20 cellular contexts compared by ENCODE assay signal in genomic region chr11:65536412-65537295, GRCh38. TPM values are rescaled to one million over a fixed set of nuclear protein-coding genes. Genes with fewer than 3 reads are reported as not detected.
DNase-seq lines count a peak whose midpoint lies in the region; ATAC-seq, FAIRE-seq and TF ChIP-seq lines count a peak whose summit lies in the region.
"Had no signal": no experiment of that assay in that cellular context is flagged by ENCODE, and none has a peak within 500 bp of the region (broad histone marks: within the 10 kb centered on the region; RNA-seq: fewer than 3 reads in every experiment).

No MANE protein-coding gene starts in this region.

- no peak overlapping the region for H3K4me3 Mint-ChIP-seq in activated naive CD8-positive, alpha-beta T cell treated with anti-CD3 and anti-CD28 coated beads for 36 hours

- no peak overlapping the region for H2AFZ ChIP-seq in osteoblast (ENCODE audit: low read length)

- no peaks in the 10 kb centered on the region for H3K27me3 Mint-ChIP-seq in activated naive CD8-positive, alpha-beta T cell treated with anti-CD3 and anti-CD28 coated beads for 36 hours

- peaks cover 37 to 57% (median 42%) of the 10 kb centered on the region in 10 experiments for H3K4me1 ChIP-seq in BLaER1 treated with 17β-estradiol and CSF1 and Interleukin-3, amounts not matched to agents 10 nM and 100 nM
- peaks cover 9% of the 10 kb centered on the region for H3K4me1 ChIP-seq in osteoblast (ENCODE audit: insufficient read depth, low read length)

- peak overlapping the region; percentile 7 for H3K27ac Mint-ChIP-seq in activated naive CD8-positive, alpha-beta T cell treated with anti-CD3 and anti-CD28 coated beads for 36 hours
- H3K27ac Mint-ChIP-seq: nephron progenitor cell had no signal

- no peak for TF ChIP-seq CTCF in osteoblast (IDR thresholded peaks at IDR 0.05; ENCODE audit: extremely low read depth, low read depth, low read length)

- TF ChIP-seq POLR2A in GM12892 (IDR thresholded peaks at IDR 0.05; ENCODE audit: low read depth, low read length): 0 out of 2 replicates have a peak, but pooled peaks have one; percentile 10

- H3K4me2 ChIP-seq in BLaER1 treated with 17β-estradiol and CSF1 and Interleukin-3, amounts not matched to agents 10 nM and 100 nM: peak overlapping the region in 6 of 11 experiments; percentile 12 to 99 (median 56); a peak in 8 of 22 replicates
- H3K4me2 ChIP-seq in osteoblast (ENCODE audit: insufficient read depth, low read length): no peak overlapping the region

- no peak for FAIRE-seq in GM12892 (lab: Jason Lieb, UNC)
- FAIRE-seq: astrocyte had no signal

- H3K9me3 ChIP-seq in BLaER1 treated with 17β-estradiol and CSF1 and Interleukin-3, amounts not matched to agents 10 nM and 100 nM (replicated peaks in 1 of 11): no peaks in the 10 kb centered on the region
- no peaks in the 10 kb centered on the region for H3K9me3 ChIP-seq in osteoblast (ENCODE audit: low read depth, low read length)
- H3K9me3 ChIP-seq: mucosa of descending colon, testis, vagina had no signal

- H3K9me3 Mint-ChIP-seq in activated naive CD8-positive, alpha-beta T cell treated with anti-CD3 and anti-CD28 coated beads for 36 hours: no peaks in the 10 kb centered on the region
- H3K9me3 Mint-ChIP-seq: nephron progenitor cell had no signal

- H3K27me3 ChIP-seq in BLaER1 treated with 17β-estradiol and CSF1 and Interleukin-3, amounts not matched to agents 10 nM and 100 nM: no peaks in the 10 kb centered on the region
- H3K27me3 ChIP-seq in osteoblast (ENCODE audit: insufficient read depth, low read length): no peaks in the 10 kb centered on the region
- H3K27me3 ChIP-seq: testis, vagina had no signal

- ATAC-seq in GM19035 (IDR thresholded peaks at IDR 0.05; ENCODE audit: unreplicated experiment): no peak
- ATAC-seq: left ventricle myocardium superior, mucosa of descending colon had no signal

- no peak for DNase-seq in GM12892 (ENCODE audit: insufficient read length)
- no peak for DNase-seq in activated naive CD8-positive, alpha-beta T cell treated with anti-CD3 and anti-CD28 coated beads for 36 hours
- peak; percentile 88 for DNase-seq in osteoblast (ENCODE audit: insufficient read length, low spot score, missing footprints)
- DNase-seq in mesenteric fat pad (ENCODE audit: low spot score): no peak
- DNase-seq in SIG-M5 treated with dmso at 0.1 percent for 504 hours (lab: John Stamatoyannopoulos, UW; ENCODE audit: unreplicated experiment): no peak
- DNase-seq: activated CD4-positive, alpha-beta T cell treated with anti-CD3 and anti-CD28 coated beads, Interleukin-2, amount 50 U/mL, for 1 hour; activated CD8-positive, alpha-beta memory T cell treated with anti-CD3 and anti-CD28 coated beads, Interleukin-2, amount 50 U/mL, for 4 hours; COR-L47; erythroblast; mucosa of descending colon; NCI-H1105 treated with DMSO at 0.1 percent for 48 hours; NCI-H2081; nephron progenitor cell; T-helper 2 cell; testis had no signal

- H3K79me2 ChIP-seq in osteoblast (ENCODE audit: insufficient read depth, low read length): peaks cover 2% of the 10 kb centered on the region

- no peak overlapping the region for H3K4me3 ChIP-seq in BLaER1 treated with 17β-estradiol and CSF1 and Interleukin-3, amounts not matched to agents 10 nM and 100 nM
- H3K4me3 ChIP-seq in osteoblast (ENCODE audit: insufficient read depth, low read length): no peak overlapping the region
- H3K4me3 ChIP-seq: mucosa of descending colon, testis, vagina had no signal

- H3K27ac ChIP-seq in BLaER1 treated with 17β-estradiol and CSF1 and Interleukin-3, amounts not matched to agents 10 nM and 100 nM: peak overlapping the region in 3 of 11 experiments; percentile 25 to 34 (median 32); a peak in 6 of 22 replicates
- no peak overlapping the region for H3K27ac ChIP-seq in osteoblast (ENCODE audit: low read depth, low read length)
- H3K27ac ChIP-seq: testis, vagina had no signal

- peak overlapping the region in 8 of 11 experiments; percentile 2 to 54 (median 43); a peak in 11 of 22 replicates for H3K9ac ChIP-seq in BLaER1 treated with 17β-estradiol and CSF1 and Interleukin-3, amounts not matched to agents 10 nM and 100 nM

- H3K36me3 ChIP-seq in BLaER1 treated with 17β-estradiol and CSF1 and Interleukin-3, amounts not matched to agents 10 nM and 100 nM: peaks cover 47 to 78% (median 71%) of the 10 kb centered on the region in 11 experiments
- peaks cover 67% of the 10 kb centered on the region for H3K36me3 ChIP-seq in osteoblast (ENCODE audit: insufficient read depth, low read length)

- H3K4me1 Mint-ChIP-seq in activated naive CD8-positive, alpha-beta T cell treated with anti-CD3 and anti-CD28 coated beads for 36 hours: peaks cover 3% of the 10 kb centered on the region

- H3K36me3 Mint-ChIP-seq in activated naive CD8-positive, alpha-beta T cell treated with anti-CD3 and anti-CD28 coated beads for 36 hours: peaks cover 3% of the 10 kb centered on the region

- H4K20me1 ChIP-seq in BLaER1 treated with 17β-estradiol and CSF1 and Interleukin-3, amounts not matched to agents 10 nM and 100 nM: peaks cover 0 to 67% (median 24%) of the 10 kb centered on the region in 11 experiments; a peak in 17 of 22 replicates
- H4K20me1 ChIP-seq in osteoblast (ENCODE audit: insufficient read depth, low read length): peaks cover 36% of the 10 kb centered on the region

RNA-seq across cellular contexts. Expression of gene SCYL1, which starts 11.8 kb away (rescaled TPM):
- polyA plus RNA-seq in GM12892 (2012; ENCODE audit: missing spikeins): 24.6 TPM
- total RNA-seq in activated naive CD8-positive, alpha-beta T cell treated with anti-CD3 and anti-CD28 coated beads for 36 hours: 10 to 100 TPM; 70.5 to 80.3 TPM
- 109 and 115 TPM in 2 replicates for total RNA-seq in osteoblast
- 87.0 TPM for total RNA-seq in mesenteric fat pad

RNA-seq across cellular contexts. Expression of gene LTBP3, which starts 21.5 kb away (rescaled TPM):
- 3.7 TPM for polyA plus RNA-seq in GM12892 (2012; ENCODE audit: missing spikeins)
- total RNA-seq in activated naive CD8-positive, alpha-beta T cell treated with anti-CD3 and anti-CD28 coated beads for 36 hours: 10 to 100 TPM; 35.5 to 36.0 TPM
- total RNA-seq in osteoblast (40.7 and 41.6 TPM in 2 replicates), mesenteric fat pad (91.9 TPM)

RNA-seq across cellular contexts. Expression of gene ZNRD2, which starts 33.6 kb away (rescaled TPM):
- 27.5 TPM for polyA plus RNA-seq in GM12892 (2012; ENCODE audit: missing spikeins)
- total RNA-seq in activated naive CD8-positive, alpha-beta T cell treated with anti-CD3 and anti-CD28 coated beads for 36 hours: 10 to 100 TPM; 59.1 to 63.3 TPM
- total RNA-seq in osteoblast: 37.1 and 42.3 TPM in 2 replicates
- 34.9 TPM for total RNA-seq in mesenteric fat pad

RNA-seq across cellular contexts. Expression of gene FAM89B, which starts 35.7 kb away (rescaled TPM):
- polyA plus RNA-seq in GM12892 (2012; ENCODE audit: missing spikeins): 11.8 TPM
- total RNA-seq in activated naive CD8-positive, alpha-beta T cell treated with anti-CD3 and anti-CD28 coated beads for 36 hours: 10 to 100 TPM; 13.6 to 15.0 TPM
- total RNA-seq in osteoblast: 31.5 and 36.2 TPM in 2 replicates
- 37.4 TPM for total RNA-seq in mesenteric fat pad

RNA-seq across cellular contexts. Expression of gene MALAT1, which starts 37.8 kb away (rescaled TPM):
- polyA plus RNA-seq in GM12892 (2012; ENCODE audit: missing spikeins): 5,443 TPM
- total RNA-seq in activated naive CD8-positive, alpha-beta T cell treated with anti-CD3 and anti-CD28 coated beads for 36 hours: 1,000 to 10,000 TPM; 2,463 to 2,829 TPM
- total RNA-seq in osteoblast: 19,002 and 21,612 TPM in 2 replicates
- total RNA-seq in mesenteric fat pad: 11,495 TPM
